1 cellular context compared by ENCODE assay signal in the genomic region with DNA sequence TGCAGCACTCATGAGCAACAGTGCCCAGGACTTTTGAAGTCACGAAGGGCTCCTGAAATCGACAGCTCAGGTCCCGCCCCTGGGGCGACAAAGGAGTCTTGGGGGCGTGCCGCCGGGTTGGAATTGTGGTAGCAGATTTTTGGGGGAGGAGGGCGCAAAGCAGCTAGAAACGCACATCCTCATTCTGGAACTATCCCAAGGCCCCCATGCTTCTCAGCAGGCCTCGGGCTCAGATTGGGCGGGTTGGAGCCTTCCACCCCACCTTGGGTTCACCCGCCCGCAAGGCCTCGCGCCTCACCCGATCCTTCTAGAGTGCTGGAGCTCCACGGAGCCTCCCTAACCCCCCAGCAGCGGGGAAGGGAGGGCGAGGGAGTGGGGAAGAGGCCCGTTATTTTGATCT.
TF ChIP-seq lines count a peak whose summit lies in the region.

No MANE protein-coding gene starts in this region.

TF ChIP-seq in SK-N-SH treated with all-trans-retinoic acid at 6 μM for 48 hours, 23 proteins besides CTCF, POLR2A, EP300 and RAD21 (continued from another document):
- TF ChIP-seq, protein P1, sequence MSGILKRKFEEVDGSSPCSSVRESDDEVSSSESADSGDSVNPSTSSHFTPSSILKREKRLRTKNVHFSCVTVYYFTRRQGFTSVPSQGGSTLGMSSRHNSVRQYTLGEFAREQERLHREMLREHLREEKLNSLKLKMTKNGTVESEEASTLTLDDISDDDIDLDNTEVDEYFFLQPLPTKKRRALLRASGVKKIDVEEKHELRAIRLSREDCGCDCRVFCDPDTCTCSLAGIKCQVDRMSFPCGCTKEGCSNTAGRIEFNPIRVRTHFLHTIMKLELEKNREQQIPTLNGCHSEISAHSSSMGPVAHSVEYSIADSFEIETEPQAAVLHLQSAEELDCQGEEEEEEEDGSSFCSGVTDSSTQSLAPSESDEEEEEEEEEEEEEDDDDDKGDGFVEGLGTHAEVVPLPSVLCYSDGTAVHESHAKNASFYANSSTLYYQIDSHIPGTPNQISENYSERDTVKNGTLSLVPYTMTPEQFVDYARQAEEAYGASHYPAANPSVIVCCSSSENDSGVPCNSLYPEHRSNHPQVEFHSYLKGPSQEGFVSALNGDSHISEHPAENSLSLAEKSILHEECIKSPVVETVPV (CRISPR knock-in tag; IDR thresholded peaks at IDR 0.05), result no peak
- TF ChIP-seq ARNTL (CRISPR knock-in tag; IDR thresholded peaks at IDR 0.05; ENCODE audit: borderline replicate concordance, low read depth) (no peak), GLIS3 (CRISPR knock-in tag; IDR thresholded peaks at IDR 0.05) (no peak), TCF4 (CRISPR knock-in tag; IDR thresholded peaks at IDR 0.05; ENCODE audit: borderline replicate concordance) (no peak), ISL1 (CRISPR knock-in tag; IDR thresholded peaks at IDR 0.05) (no peak), OSR1 (CRISPR knock-in tag; IDR thresholded peaks at IDR 0.05) (no peak)
TF ChIP-seq in SK-N-SH treated with all-trans-retinoic acid at 6 μM for 48 hours: peak in this region for 0.
